1 cellular context compared by ENCODE assay signal in the genomic region with DNA sequence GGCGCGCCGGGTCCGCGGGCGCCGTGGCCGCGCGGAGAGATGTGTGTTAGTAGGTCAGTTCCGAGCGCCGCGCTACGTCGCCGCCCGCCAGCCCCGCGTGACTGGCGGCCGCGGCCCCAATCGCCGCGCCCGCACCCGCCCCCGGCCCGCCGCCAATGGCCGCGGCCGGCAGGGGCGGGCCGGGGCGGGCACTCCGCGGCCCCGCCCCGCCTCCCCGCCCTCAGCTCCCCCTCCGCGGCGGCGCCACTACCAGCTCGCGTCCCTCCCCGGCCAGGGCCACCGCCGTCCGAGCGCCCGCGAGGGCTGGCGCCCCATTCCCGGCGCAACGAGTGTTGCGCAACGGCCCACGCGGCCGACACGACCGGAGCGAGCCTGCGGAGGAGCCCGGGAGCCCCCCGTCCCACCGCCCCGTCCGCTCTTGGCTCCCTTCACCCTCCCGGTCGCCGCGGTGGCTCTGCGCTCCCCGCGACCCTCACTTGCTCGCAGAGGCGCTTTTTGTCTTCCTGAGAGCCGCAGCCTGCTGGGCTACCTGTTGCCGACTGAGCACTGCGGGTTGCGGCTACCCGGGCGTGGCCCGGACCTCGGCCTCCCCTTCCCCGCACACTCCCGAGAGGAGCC.
TF ChIP-seq lines count a peak whose summit lies in the region.

A gene with protein sequence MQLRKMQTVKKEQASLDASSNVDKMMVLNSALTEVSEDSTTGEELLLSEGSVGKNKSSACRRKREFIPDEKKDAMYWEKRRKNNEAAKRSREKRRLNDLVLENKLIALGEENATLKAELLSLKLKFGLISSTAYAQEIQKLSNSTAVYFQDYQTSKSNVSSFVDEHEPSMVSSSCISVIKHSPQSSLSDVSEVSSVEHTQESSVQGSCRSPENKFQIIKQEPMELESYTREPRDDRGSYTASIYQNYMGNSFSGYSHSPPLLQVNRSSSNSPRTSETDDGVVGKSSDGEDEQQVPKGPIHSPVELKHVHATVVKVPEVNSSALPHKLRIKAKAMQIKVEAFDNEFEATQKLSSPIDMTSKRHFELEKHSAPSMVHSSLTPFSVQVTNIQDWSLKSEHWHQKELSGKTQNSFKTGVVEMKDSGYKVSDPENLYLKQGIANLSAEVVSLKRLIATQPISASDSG (minus strand): TSS at position 48 of the 618 bp plus-strand sequence. CDS start 13,098 bp downstream, outside the sequence.

TF ChIP-seq in K562, 482 proteins besides CTCF, POLR2A, EP300 and RAD21 (continued from another document):
- no peak for TF ChIP-seq FOXM1 (IDR thresholded peaks at IDR 0.05; ENCODE audit: low read depth)
- TF ChIP-seq FOXM1 (CRISPR knock-in tag; IDR thresholded peaks at IDR 0.05; ENCODE audit: low read depth) = no peak
- TF ChIP-seq SP1 (CRISPR knock-in tag; IDR thresholded peaks at IDR 0.05) = no peak
- no peak for TF ChIP-seq ZNF830 (CRISPR knock-in tag; IDR thresholded peaks at IDR 0.05)
- TF ChIP-seq CSDE1 (IDR thresholded peaks at IDR 0.05) = no peak
- TF ChIP-seq ZNF75A (CRISPR knock-in tag; IDR thresholded peaks at IDR 0.05) = no peak
- no peak for TF ChIP-seq KLF6 (CRISPR knock-in tag; IDR thresholded peaks at IDR 0.05; ENCODE audit: borderline replicate concordance)
- TF ChIP-seq HIVEP1 (CRISPR knock-in tag; IDR thresholded peaks at IDR 0.05) = no peak
- TF ChIP-seq XRCC3 (IDR thresholded peaks at IDR 0.05) = no peak
- TF ChIP-seq ZNF445 (CRISPR knock-in tag; IDR thresholded peaks at IDR 0.05; ENCODE audit: low read depth) = no peak
- TF ChIP-seq, protein P1, sequence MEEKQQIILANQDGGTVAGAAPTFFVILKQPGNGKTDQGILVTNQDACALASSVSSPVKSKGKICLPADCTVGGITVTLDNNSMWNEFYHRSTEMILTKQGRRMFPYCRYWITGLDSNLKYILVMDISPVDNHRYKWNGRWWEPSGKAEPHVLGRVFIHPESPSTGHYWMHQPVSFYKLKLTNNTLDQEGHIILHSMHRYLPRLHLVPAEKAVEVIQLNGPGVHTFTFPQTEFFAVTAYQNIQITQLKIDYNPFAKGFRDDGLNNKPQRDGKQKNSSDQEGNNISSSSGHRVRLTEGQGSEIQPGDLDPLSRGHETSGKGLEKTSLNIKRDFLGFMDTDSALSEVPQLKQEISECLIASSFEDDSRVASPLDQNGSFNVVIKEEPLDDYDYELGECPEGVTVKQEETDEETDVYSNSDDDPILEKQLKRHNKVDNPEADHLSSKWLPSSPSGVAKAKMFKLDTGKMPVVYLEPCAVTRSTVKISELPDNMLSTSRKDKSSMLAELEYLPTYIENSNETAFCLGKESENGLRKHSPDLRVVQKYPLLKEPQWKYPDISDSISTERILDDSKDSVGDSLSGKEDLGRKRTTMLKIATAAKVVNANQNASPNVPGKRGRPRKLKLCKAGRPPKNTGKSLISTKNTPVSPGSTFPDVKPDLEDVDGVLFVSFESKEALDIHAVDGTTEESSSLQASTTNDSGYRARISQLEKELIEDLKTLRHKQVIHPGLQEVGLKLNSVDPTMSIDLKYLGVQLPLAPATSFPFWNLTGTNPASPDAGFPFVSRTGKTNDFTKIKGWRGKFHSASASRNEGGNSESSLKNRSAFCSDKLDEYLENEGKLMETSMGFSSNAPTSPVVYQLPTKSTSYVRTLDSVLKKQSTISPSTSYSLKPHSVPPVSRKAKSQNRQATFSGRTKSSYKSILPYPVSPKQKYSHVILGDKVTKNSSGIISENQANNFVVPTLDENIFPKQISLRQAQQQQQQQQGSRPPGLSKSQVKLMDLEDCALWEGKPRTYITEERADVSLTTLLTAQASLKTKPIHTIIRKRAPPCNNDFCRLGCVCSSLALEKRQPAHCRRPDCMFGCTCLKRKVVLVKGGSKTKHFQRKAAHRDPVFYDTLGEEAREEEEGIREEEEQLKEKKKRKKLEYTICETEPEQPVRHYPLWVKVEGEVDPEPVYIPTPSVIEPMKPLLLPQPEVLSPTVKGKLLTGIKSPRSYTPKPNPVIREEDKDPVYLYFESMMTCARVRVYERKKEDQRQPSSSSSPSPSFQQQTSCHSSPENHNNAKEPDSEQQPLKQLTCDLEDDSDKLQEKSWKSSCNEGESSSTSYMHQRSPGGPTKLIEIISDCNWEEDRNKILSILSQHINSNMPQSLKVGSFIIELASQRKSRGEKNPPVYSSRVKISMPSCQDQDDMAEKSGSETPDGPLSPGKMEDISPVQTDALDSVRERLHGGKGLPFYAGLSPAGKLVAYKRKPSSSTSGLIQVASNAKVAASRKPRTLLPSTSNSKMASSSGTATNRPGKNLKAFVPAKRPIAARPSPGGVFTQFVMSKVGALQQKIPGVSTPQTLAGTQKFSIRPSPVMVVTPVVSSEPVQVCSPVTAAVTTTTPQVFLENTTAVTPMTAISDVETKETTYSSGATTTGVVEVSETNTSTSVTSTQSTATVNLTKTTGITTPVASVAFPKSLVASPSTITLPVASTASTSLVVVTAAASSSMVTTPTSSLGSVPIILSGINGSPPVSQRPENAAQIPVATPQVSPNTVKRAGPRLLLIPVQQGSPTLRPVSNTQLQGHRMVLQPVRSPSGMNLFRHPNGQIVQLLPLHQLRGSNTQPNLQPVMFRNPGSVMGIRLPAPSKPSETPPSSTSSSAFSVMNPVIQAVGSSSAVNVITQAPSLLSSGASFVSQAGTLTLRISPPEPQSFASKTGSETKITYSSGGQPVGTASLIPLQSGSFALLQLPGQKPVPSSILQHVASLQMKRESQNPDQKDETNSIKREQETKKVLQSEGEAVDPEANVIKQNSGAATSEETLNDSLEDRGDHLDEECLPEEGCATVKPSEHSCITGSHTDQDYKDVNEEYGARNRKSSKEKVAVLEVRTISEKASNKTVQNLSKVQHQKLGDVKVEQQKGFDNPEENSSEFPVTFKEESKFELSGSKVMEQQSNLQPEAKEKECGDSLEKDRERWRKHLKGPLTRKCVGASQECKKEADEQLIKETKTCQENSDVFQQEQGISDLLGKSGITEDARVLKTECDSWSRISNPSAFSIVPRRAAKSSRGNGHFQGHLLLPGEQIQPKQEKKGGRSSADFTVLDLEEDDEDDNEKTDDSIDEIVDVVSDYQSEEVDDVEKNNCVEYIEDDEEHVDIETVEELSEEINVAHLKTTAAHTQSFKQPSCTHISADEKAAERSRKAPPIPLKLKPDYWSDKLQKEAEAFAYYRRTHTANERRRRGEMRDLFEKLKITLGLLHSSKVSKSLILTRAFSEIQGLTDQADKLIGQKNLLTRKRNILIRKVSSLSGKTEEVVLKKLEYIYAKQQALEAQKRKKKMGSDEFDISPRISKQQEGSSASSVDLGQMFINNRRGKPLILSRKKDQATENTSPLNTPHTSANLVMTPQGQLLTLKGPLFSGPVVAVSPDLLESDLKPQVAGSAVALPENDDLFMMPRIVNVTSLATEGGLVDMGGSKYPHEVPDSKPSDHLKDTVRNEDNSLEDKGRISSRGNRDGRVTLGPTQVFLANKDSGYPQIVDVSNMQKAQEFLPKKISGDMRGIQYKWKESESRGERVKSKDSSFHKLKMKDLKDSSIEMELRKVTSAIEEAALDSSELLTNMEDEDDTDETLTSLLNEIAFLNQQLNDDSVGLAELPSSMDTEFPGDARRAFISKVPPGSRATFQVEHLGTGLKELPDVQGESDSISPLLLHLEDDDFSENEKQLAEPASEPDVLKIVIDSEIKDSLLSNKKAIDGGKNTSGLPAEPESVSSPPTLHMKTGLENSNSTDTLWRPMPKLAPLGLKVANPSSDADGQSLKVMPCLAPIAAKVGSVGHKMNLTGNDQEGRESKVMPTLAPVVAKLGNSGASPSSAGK (IDR thresholded peaks at IDR 0.05) = no peak
- no peak for TF ChIP-seq FUS (optimal IDR thresholded peaks at IDR 0.05; ENCODE audit: low read depth, low read length)
- no peak for TF ChIP-seq HOXB6 (CRISPR knock-in tag; IDR thresholded peaks at IDR 0.05; ENCODE audit: borderline replicate concordance)
- TF ChIP-seq, protein P2, sequence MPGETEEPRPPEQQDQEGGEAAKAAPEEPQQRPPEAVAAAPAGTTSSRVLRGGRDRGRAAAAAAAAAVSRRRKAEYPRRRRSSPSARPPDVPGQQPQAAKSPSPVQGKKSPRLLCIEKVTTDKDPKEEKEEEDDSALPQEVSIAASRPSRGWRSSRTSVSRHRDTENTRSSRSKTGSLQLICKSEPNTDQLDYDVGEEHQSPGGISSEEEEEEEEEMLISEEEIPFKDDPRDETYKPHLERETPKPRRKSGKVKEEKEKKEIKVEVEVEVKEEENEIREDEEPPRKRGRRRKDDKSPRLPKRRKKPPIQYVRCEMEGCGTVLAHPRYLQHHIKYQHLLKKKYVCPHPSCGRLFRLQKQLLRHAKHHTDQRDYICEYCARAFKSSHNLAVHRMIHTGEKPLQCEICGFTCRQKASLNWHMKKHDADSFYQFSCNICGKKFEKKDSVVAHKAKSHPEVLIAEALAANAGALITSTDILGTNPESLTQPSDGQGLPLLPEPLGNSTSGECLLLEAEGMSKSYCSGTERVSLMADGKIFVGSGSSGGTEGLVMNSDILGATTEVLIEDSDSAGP (CRISPR knock-in tag; IDR thresholded peaks at IDR 0.05) = no peak
